In genomic region chr21:43686811-43687565, GRCh38 we compare ENCODE assay signal across 18 cellular contexts. TPM values are rescaled to one million over a fixed set of nuclear protein-coding genes. Genes with fewer than 3 reads are reported as not detected.
DNase-seq lines count a peak whose midpoint lies in the region; ATAC-seq lines count a peak whose summit lies in the region.
"Had no signal": no experiment of that assay in that cellular context is flagged by ENCODE, and none has a peak within 500 bp of the region (broad histone marks: within the 10 kb centered on the region; RNA-seq: fewer than 3 reads in every experiment).

No MANE protein-coding gene starts in this region.

- DNase-seq in left ventricle myocardium superior (no peak), right cardiac atrium (no peak), T-helper 17 cell (no peak), medulla oblongata (ENCODE audit: extremely low spot score) (peak; percentile 45), AG20443 (ENCODE audit: low spot score) (no peak)
- DNase-seq: activated CD4-positive, alpha-beta memory T cell treated with anti-CD3 and anti-CD28 coated beads for 36 hours; brain microvascular endothelial cell; cortex of kidney; DMS79 treated with DMSO at 0.1 percent for 48 hours; immature natural killer cell; KG1; NCI-H187; NCI-H748 treated with DMSO at 0.1 percent for 48 hours; occipital lobe had no signal

- peak; percentile 11 for ATAC-seq in left ventricle myocardium superior
- ATAC-seq in right cardiac atrium, result no peak
- ATAC-seq in T-helper 17 cell, result no peak
- no peak for ATAC-seq in HG02798 (IDR thresholded peaks at IDR 0.05; ENCODE audit: poor library complexity, unreplicated experiment)
- no peak for ATAC-seq in HG02610 (IDR thresholded peaks at IDR 0.05; ENCODE audit: unreplicated experiment)

- 88% methylated on average over 21 of the region's 21 CpGs for WGBS in right cardiac atrium

- H3K27ac ChIP-seq in right cardiac atrium (ENCODE audit: low read length), result no peak overlapping the region
- H3K27ac ChIP-seq: brain microvascular endothelial cell, right atrium auricular region had no signal

- H3K27me3 ChIP-seq in right cardiac atrium (ENCODE audit: control insufficient read depth, insufficient read depth), result no peaks in the 10 kb centered on the region
- H3K27me3 ChIP-seq: brain microvascular endothelial cell, right atrium auricular region had no signal

- no peaks in the 10 kb centered on the region for H3K9me3 ChIP-seq in right cardiac atrium (ENCODE audit: control insufficient read depth, low read length)
- H3K9me3 ChIP-seq in T-helper 17 cell (ENCODE audit: control insufficient read depth, low read length, poor library complexity, severe bottlenecking), result no peaks in the 10 kb centered on the region
- H3K9me3 ChIP-seq: right atrium auricular region had no signal

- H3K4me3 Mint-ChIP-seq in T-helper 17 cell, result peak overlapping the region; percentile 12
- H3K4me3 Mint-ChIP-seq: activated CD4-positive, alpha-beta memory T cell treated with anti-CD3 and anti-CD28 coated beads for 36 hours; immature natural killer cell; T-helper 1 cell treated with Interleukin-12 subunit alpha and Interleukin-12 subunit beta and Interleukin-4 antibody, amounts not matched to agents 30 μg/mL and 1 μg/mL, for 36 hours had no signal

- no peak overlapping the region for H3K4me3 ChIP-seq in right cardiac atrium (ENCODE audit: low read length)
- H3K4me3 ChIP-seq: right atrium auricular region had no signal

- intact Hi-C loops in left ventricle myocardium superior (cut with micrococcal nuclease), result no loop called here
- intact Hi-C loops in right cardiac atrium (cut with DNase I), result loop anchor here in 1 of 4 donors (5.0 kb wide), 1 partner anchor 35 kb away; no protein-coding TSS in a partner anchor

- peaks cover 2% of the 10 kb centered on the region for H3K4me1 Mint-ChIP-seq in T-helper 17 cell
- H3K4me1 Mint-ChIP-seq: immature natural killer cell had no signal

- peaks cover 9% of the 10 kb centered on the region for H3K36me3 Mint-ChIP-seq in T-helper 17 cell (ENCODE audit: low read depth)

- no peaks in the 10 kb centered on the region for H3K4me1 ChIP-seq in right cardiac atrium (ENCODE audit: control insufficient read depth, insufficient read depth, low read length)
- H3K4me1 ChIP-seq: right atrium auricular region had no signal

- peak overlapping the region; percentile 32 for H3K27ac Mint-ChIP-seq in T-helper 17 cell
- H3K27ac Mint-ChIP-seq: activated CD4-positive, alpha-beta memory T cell treated with anti-CD3 and anti-CD28 coated beads for 36 hours; immature natural killer cell; T-helper 1 cell treated with Interleukin-12 subunit alpha and Interleukin-12 subunit beta and Interleukin-4 antibody, amounts not matched to agents 30 μg/mL and 1 μg/mL, for 36 hours had no signal

- no peaks in the 10 kb centered on the region for H3K27me3 Mint-ChIP-seq in T-helper 17 cell
- H3K27me3 Mint-ChIP-seq: activated CD4-positive, alpha-beta memory T cell treated with anti-CD3 and anti-CD28 coated beads for 36 hours had no signal

RNA-seq across cellular contexts. Expression of gene RRP1B, which starts 27.6 kb away (rescaled TPM):
- total RNA-seq in left ventricle myocardium superior (9.9 TPM), right cardiac atrium (10 to 100 TPM; 10.5 to 12.5 (median 11.5) TPM), T-helper 17 cell (10 to 100 TPM; 30.3 to 30.6 TPM)
- 4.7 TPM for polyA plus RNA-seq in right cardiac atrium

RNA-seq across cellular contexts. Expression of gene HSF2BP, which starts 27.7 kb away (rescaled TPM):
- total RNA-seq in left ventricle myocardium superior (not detected), right cardiac atrium (under 1 TPM; 0.21 to 0.42 (median 0.38) TPM), T-helper 17 cell (under 1 TPM; 0.20 to 0.37 TPM)
- 0.18 TPM for polyA plus RNA-seq in right cardiac atrium

RNA-seq across cellular contexts. Expression of gene PDXK, which starts 31.9 kb away (rescaled TPM):
- total RNA-seq in left ventricle myocardium superior, result 117 TPM
- 100 to 1,000 TPM in 1 of 4 donors, 10 to 100 TPM in 3; 74.9 to 102 (median 83.5) TPM for total RNA-seq in right cardiac atrium
- polyA plus RNA-seq in right cardiac atrium, result 53.3 TPM
- 100 to 1,000 TPM in 1 of 2 donors, 10 to 100 TPM in 1; 93.1 to 106 TPM for total RNA-seq in T-helper 17 cell
